In genomic region chr1:153888518-153888917, GRCh38 we compare ENCODE assay signal across 13 cellular contexts. TPM values are rescaled to one million over a fixed set of nuclear protein-coding genes. Genes with fewer than 3 reads are reported as not detected.
DNase-seq lines count a peak whose midpoint lies in the region; ATAC-seq and TF ChIP-seq lines count a peak whose summit lies in the region.
"Had no signal": no experiment of that assay in that cellular context is flagged by ENCODE, and none has a peak within 500 bp of the region (broad histone marks: within the 10 kb centered on the region; RNA-seq: fewer than 3 reads in every experiment).

No MANE protein-coding gene starts in this region.

- H3K9me3 Mint-ChIP-seq in naive thymus-derived CD8-positive, alpha-beta T cell: no peaks in the 10 kb centered on the region

- no peak overlapping the region for H3K9ac ChIP-seq in KMS-11
- peak overlapping the region; percentile 55 for H3K9ac ChIP-seq in adipocyte (ENCODE audit: low read length)

- DNase-seq in GM12864 (ENCODE audit: low read depth) (peak; percentile 27), adipocyte (ENCODE audit: low read depth) (no peak), NCI-H2107 treated with DMSO at 0.1 percent for 48 hours (lab: John Stamatoyannopoulos, UW; ENCODE audit: unreplicated experiment) (no peak), coronary artery (ENCODE audit: low spot score) (no peak), pons (ENCODE audit: low spot score) (no peak)
- no peak for DNase-seq in naive thymus-derived CD8-positive, alpha-beta T cell
- DNase-seq: activated CD4-positive, CD25-positive, alpha-beta regulatory T cell; DMS79 treated with DMSO at 0.1 percent for 48 hours; H7; kidney glomerular epithelial cell had no signal

- no peaks in the 10 kb centered on the region; the same call in 1 of the 2 replicates for H3K36me3 ChIP-seq in KMS-11 (ENCODE audit: insufficient read depth)
- H3K36me3 ChIP-seq in adipocyte (ENCODE audit: control insufficient read depth, insufficient read depth, low read length, severe bottlenecking): peaks cover 13% of the 10 kb centered on the region

- peak overlapping the region in 8 of 10 donors; percentile 0 to 70 (median 43) for H3K4me3 Mint-ChIP-seq in naive thymus-derived CD8-positive, alpha-beta T cell

- no peaks in the 10 kb centered on the region for H3K27me3 Mint-ChIP-seq in naive thymus-derived CD8-positive, alpha-beta T cell

- peak overlapping the region; percentile 1; the same call in 1 of the 2 replicates for H3K4me2 ChIP-seq in KMS-11

- POLR2A ChIA-PET in naive thymus-derived CD8-positive, alpha-beta T cell (lab: Charles Lee): interaction anchor here (1.1 kb wide), 1 partner anchor 28 kb away, joined by 5 read pairs; no protein-coding TSS in a partner anchor

- no peaks in the 10 kb centered on the region for H3K9me3 ChIP-seq in adipocyte (ENCODE audit: control insufficient read depth, low read length)

- H3K4me3 ChIP-seq in GM12864 (ENCODE audit: low read depth, low read length) (no peak overlapping the region; the same call in 1 of the 2 replicates), KMS-11 (IDR thresholded peaks at IDR 0.05; ENCODE audit: insufficient read depth, low read depth, low read length) (no peak overlapping the region), adipocyte (ENCODE audit: low read length) (peak overlapping the region; percentile 37), coronary artery (no peak overlapping the region)

- H3K27me3 ChIP-seq in KMS-11 (ENCODE audit: insufficient read depth, low read depth) (no peaks in the 10 kb centered on the region), adipocyte (replicated peaks; ENCODE audit: control insufficient read depth, insufficient read depth, low read length) (no peaks in the 10 kb centered on the region)

- no peak overlapping the region for H2AFZ ChIP-seq in KMS-11 (ENCODE audit: low read depth)

- peaks cover 0 to 71% (median 16%) of the 10 kb centered on the region in 3 donors for H3K36me3 Mint-ChIP-seq in naive thymus-derived CD8-positive, alpha-beta T cell

- TF ChIP-seq CTCF in GM12864 (IDR thresholded peaks at IDR 0.05; ENCODE audit: low read depth, low read length, missing control alignments) (no peak), KMS-11 (conservative IDR thresholded peaks at IDR 0.05; ENCODE audit: low read depth, low read length) (no peak), coronary artery (IDR thresholded peaks at IDR 0.05) (no peak)

- H3K27ac Mint-ChIP-seq in naive thymus-derived CD8-positive, alpha-beta T cell: peak overlapping the region in 9 of 10 donors; percentile 13 to 85 (median 50)

- H3K27ac ChIP-seq in KMS-11 (no peak overlapping the region), coronary artery (no peak overlapping the region)

- peaks cover 13 to 57% (median 48%) of the 10 kb centered on the region in 4 donors for H3K4me1 Mint-ChIP-seq in naive thymus-derived CD8-positive, alpha-beta T cell

- H4K20me1 ChIP-seq in KMS-11 (ENCODE audit: insufficient read depth): 0 out of 2 replicates have a peak, but pooled peaks cover 10% of the 10 kb centered on the region

- peaks cover 96% of the 10 kb centered on the region for H3K79me2 ChIP-seq in KMS-11 (ENCODE audit: insufficient read depth, low read depth)

- ATAC-seq in naive thymus-derived CD8-positive, alpha-beta T cell: no peak
- no peak for ATAC-seq in GM21737 (IDR thresholded peaks at IDR 0.05; ENCODE audit: unreplicated experiment)
- ATAC-seq: esophagus mucosa had no signal

- H3K4me1 ChIP-seq in KMS-11 (ENCODE audit: low read depth, poor library complexity, severe bottlenecking) (peaks cover 26% of the 10 kb centered on the region), adipocyte (ENCODE audit: control insufficient read depth, insufficient read depth, low read length) (peaks cover 21% of the 10 kb centered on the region)

RNA-seq across cellular contexts. Expression of gene GATAD2B, which starts 34.3 kb away (rescaled TPM):
- total RNA-seq in naive thymus-derived CD8-positive, alpha-beta T cell: 100 to 1,000 TPM; 110 to 120 TPM
- polyA plus RNA-seq in naive thymus-derived CD8-positive, alpha-beta T cell: 1 to 10 TPM; 4.4 to 5.3 (median 5.2) TPM

RNA-seq across cellular contexts. Expression of gene DENND4B, which starts 58.0 kb away (rescaled TPM):
- total RNA-seq in naive thymus-derived CD8-positive, alpha-beta T cell: 100 to 1,000 TPM; 174 to 194 TPM
- 10 to 100 TPM; 12.0 to 21.2 (median 19.0) TPM for polyA plus RNA-seq in naive thymus-derived CD8-positive, alpha-beta T cell
